Comparison of ENCODE assay signal across 1 cellular context in the genomic region with DNA sequence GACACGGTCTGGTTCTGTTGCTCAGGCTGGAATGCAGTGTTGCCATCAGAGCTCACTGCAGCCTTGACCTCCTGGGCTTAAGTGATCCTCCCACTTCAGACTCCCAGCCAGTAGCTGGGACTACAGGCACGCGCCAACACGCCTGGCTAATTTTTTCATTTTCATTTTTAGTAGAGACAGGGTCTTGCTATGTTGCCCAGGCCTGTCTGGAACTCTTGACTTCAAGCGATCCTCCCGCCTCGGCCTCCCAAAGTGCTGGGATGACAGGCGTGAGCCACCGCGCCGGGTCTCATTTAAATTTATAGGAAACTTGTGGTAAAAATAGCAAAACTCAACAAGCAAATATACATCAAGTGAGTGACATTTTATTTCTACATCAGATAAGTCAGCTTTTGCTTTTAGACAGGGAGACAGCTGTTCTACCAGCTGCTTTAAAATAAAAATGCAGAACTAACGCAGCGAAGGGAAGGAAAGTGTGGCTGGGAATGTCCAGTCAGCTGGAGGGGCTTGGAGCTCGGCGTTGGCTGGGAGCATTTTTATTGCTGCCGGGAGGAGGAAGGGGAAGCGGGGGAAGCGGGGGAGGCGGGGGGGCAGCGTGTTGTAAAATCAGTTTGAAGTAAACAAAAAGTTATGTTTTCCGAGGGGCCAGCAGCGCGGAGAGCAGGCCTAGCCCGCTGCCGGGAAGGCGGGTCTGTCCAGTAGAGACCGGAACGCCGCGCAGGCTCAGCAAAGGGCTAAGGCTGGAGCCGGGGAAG.
TF ChIP-seq lines count a peak whose summit lies in the region.

No MANE protein-coding gene starts in this region.

TF ChIP-seq in HepG2, 621 proteins besides CTCF, POLR2A, EP300 and RAD21 (continues in another document):
- TF ChIP-seq, protein P1, sequence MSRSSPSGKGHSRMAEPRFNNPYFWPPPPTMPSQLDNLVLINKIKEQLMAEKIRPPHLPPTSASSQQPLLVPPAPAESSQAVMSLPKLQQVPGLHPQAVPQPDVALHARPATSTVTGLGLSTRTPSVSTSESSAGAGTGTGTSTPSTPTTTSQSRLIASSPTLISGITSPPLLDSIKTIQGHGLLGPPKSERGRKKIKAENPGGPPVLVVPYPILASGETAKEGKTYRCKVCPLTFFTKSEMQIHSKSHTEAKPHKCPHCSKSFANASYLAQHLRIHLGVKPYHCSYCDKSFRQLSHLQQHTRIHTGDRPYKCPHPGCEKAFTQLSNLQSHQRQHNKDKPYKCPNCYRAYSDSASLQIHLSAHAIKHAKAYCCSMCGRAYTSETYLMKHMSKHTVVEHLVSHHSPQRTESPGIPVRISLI (CRISPR knock-in tag; IDR thresholded peaks at IDR 0.05; ENCODE audit: borderline replicate concordance): no peak
- TF ChIP-seq, protein P2, sequence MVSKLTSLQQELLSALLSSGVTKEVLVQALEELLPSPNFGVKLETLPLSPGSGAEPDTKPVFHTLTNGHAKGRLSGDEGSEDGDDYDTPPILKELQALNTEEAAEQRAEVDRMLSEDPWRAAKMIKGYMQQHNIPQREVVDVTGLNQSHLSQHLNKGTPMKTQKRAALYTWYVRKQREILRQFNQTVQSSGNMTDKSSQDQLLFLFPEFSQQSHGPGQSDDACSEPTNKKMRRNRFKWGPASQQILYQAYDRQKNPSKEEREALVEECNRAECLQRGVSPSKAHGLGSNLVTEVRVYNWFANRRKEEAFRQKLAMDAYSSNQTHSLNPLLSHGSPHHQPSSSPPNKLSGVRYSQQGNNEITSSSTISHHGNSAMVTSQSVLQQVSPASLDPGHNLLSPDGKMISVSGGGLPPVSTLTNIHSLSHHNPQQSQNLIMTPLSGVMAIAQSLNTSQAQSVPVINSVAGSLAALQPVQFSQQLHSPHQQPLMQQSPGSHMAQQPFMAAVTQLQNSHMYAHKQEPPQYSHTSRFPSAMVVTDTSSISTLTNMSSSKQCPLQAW (CRISPR knock-in tag; IDR thresholded peaks at IDR 0.05): no peak
- peak; percentile 64 for TF ChIP-seq ZNF460 (CRISPR knock-in tag; IDR thresholded peaks at IDR 0.05; ENCODE audit: borderline replicate concordance)
- TF ChIP-seq, protein P3, sequence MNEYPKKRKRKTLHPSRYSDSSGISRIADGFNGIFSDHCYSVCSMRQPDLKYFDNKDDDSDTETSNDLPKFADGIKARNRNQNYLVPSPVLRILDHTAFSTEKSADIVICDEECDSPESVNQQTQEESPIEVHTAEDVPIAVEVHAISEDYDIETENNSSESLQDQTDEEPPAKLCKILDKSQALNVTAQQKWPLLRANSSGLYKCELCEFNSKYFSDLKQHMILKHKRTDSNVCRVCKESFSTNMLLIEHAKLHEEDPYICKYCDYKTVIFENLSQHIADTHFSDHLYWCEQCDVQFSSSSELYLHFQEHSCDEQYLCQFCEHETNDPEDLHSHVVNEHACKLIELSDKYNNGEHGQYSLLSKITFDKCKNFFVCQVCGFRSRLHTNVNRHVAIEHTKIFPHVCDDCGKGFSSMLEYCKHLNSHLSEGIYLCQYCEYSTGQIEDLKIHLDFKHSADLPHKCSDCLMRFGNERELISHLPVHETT (CRISPR knock-in tag; conservative IDR thresholded peaks at IDR 0.05): no peak
- peak; percentile 49; the same call in 1 of the 2 replicates for TF ChIP-seq SP2 (CRISPR knock-in tag; IDR thresholded peaks at IDR 0.05)
- TF ChIP-seq, protein P4, sequence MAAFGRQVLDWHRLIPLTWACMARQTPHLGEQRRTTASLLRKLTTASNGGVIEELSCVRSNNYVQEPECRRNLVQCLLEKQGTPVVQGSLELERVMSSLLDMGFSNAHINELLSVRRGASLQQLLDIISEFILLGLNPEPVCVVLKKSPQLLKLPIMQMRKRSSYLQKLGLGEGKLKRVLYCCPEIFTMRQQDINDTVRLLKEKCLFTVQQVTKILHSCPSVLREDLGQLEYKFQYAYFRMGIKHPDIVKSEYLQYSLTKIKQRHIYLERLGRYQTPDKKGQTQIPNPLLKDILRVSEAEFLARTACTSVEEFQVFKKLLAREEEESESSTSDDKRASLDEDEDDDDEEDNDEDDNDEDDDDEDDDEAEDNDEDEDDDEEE (CRISPR knock-in tag; IDR thresholded peaks at IDR 0.05): no peak
- peak; percentile 99 for TF ChIP-seq ZNF121 (CRISPR knock-in tag; IDR thresholded peaks at IDR 0.05)
- TF ChIP-seq ZBTB7A (CRISPR knock-in tag; IDR thresholded peaks at IDR 0.05): no peak
- TF ChIP-seq RFXAP (CRISPR knock-in tag; IDR thresholded peaks at IDR 0.05; ENCODE audit: borderline replicate concordance): peak; percentile 34; the same call in 1 of the 2 replicates
- TF ChIP-seq, protein P5, sequence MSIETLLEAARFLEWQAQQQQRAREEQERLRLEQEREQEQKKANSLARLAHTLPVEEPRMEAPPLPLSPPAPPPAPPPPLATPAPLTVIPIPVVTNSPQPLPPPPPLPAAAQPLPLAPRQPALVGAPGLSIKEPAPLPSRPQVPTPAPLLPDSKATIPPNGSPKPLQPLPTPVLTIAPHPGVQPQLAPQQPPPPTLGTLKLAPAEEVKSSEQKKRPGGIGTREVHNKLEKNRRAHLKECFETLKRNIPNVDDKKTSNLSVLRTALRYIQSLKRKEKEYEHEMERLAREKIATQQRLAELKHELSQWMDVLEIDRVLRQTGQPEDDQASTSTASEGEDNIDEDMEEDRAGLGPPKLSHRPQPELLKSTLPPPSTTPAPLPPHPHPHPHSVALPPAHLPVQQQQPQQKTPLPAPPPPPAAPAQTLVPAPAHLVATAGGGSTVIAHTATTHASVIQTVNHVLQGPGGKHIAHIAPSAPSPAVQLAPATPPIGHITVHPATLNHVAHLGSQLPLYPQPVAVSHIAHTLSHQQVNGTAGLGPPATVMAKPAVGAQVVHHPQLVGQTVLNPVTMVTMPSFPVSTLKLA (IDR thresholded peaks at IDR 0.05): 0 out of 2 replicates have a peak, but pooled peaks have one; percentile 14
- TF ChIP-seq ZMYM3 (CRISPR knock-in tag; IDR thresholded peaks at IDR 0.05): peak; percentile 88
- TF ChIP-seq, protein P6, sequence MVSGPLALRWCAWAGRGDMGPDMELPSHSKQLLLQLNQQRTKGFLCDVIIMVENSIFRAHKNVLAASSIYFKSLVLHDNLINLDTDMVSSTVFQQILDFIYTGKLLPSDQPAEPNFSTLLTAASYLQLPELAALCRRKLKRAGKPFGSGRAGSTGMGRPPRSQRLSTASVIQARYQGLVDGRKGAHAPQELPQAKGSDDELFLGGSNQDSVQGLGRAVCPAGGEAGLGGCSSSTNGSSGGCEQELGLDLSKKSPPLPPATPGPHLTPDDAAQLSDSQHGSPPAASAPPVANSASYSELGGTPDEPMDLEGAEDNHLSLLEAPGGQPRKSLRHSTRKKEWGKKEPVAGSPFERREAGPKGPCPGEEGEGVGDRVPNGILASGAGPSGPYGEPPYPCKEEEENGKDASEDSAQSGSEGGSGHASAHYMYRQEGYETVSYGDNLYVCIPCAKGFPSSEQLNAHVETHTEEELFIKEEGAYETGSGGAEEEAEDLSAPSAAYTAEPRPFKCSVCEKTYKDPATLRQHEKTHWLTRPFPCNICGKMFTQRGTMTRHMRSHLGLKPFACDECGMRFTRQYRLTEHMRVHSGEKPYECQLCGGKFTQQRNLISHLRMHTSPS (CRISPR knock-in tag; IDR thresholded peaks at IDR 0.05; ENCODE audit: low read depth): no peak
- peak; percentile 41; the same call in 1 of the 2 replicates for TF ChIP-seq POLR2AphosphoS5 (IDR thresholded peaks at IDR 0.05; ENCODE audit: low read depth, low read length)
- TF ChIP-seq NFKBIZ (CRISPR knock-in tag; IDR thresholded peaks at IDR 0.05): no peak
- TF ChIP-seq, protein P7, sequence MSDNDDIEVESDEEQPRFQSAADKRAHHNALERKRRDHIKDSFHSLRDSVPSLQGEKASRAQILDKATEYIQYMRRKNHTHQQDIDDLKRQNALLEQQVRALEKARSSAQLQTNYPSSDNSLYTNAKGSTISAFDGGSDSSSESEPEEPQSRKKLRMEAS (IDR thresholded peaks at IDR 0.05): 0 out of 2 replicates have a peak, but pooled peaks have one; percentile 24
- TF ChIP-seq ZSCAN25 (CRISPR knock-in tag; IDR thresholded peaks at IDR 0.05): no peak
- no peak for TF ChIP-seq ZC3H4 (CRISPR knock-in tag; IDR thresholded peaks at IDR 0.05; ENCODE audit: borderline replicate concordance)
- 0 out of 2 replicates have a peak, but pooled peaks have one; percentile 37 for TF ChIP-seq ZFP82 (CRISPR knock-in tag; IDR thresholded peaks at IDR 0.05; ENCODE audit: borderline replicate concordance)
- TF ChIP-seq ELF3 (CRISPR knock-in tag; IDR thresholded peaks at IDR 0.05): 0 out of 2 replicates have a peak, but pooled peaks have one; percentile 74
- peak; percentile 89 for TF ChIP-seq TEAD3 (CRISPR knock-in tag; optimal IDR thresholded peaks at IDR 0.05; ENCODE audit: borderline replicate concordance)
- TF ChIP-seq GTF2F1 (IDR thresholded peaks at IDR 0.05; ENCODE audit: low read length): no peak
- TF ChIP-seq ZKSCAN1 (IDR thresholded peaks at IDR 0.05; ENCODE audit: low read length): no peak
- TF ChIP-seq ZNF546 (CRISPR knock-in tag; conservative IDR thresholded peaks at IDR 0.05): 0 out of 2 replicates have a peak, but pooled peaks have one; percentile 15
- TF ChIP-seq ZNF589 (CRISPR knock-in tag; conservative IDR thresholded peaks at IDR 0.05): peak; percentile 45; the same call in 1 of the 2 replicates
- no peak for TF ChIP-seq KLF12 (CRISPR knock-in tag; IDR thresholded peaks at IDR 0.05; ENCODE audit: borderline replicate concordance)
- no peak for TF ChIP-seq PTBP1 (IDR thresholded peaks at IDR 0.05; ENCODE audit: low read depth, low read length, poor library complexity, severe bottlenecking)
- TF ChIP-seq, protein P8, sequence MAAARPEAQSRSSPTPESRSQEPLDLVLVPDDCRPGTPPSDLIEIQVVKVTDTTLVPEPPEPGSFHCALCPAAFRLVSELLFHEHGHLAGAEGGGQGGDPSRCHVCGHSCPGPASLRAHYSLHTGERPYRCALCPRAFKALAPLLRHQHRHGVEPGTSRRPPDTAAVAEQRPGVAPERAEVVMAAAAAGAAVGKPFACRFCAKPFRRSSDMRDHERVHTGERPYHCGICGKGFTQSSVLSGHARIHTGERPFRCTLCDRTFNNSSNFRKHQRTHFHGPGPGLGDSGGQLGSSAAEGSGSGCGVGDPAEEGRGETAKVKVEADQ (CRISPR knock-in tag; IDR thresholded peaks at IDR 0.05; ENCODE audit: borderline replicate concordance): 0 out of 2 replicates have a peak, but pooled peaks have one; percentile 56
- TF ChIP-seq ZNF20 (CRISPR knock-in tag; IDR thresholded peaks at IDR 0.05): no peak
- no peak for TF ChIP-seq EED (CRISPR knock-in tag; IDR thresholded peaks at IDR 0.05)
- peak; percentile 11 for TF ChIP-seq ZNF781 (CRISPR knock-in tag; IDR thresholded peaks at IDR 0.05; ENCODE audit: borderline replicate concordance, not compliant biosample characterization)
- 0 out of 2 replicates have a peak, but pooled peaks have one; percentile 21 for TF ChIP-seq ZNF792 (CRISPR knock-in tag; IDR thresholded peaks at IDR 0.05)
- peak; percentile 18; the same call in 1 of the 2 replicates for TF ChIP-seq PHF21A (CRISPR knock-in tag; IDR thresholded peaks at IDR 0.05)
- no peak for TF ChIP-seq HNF4G (IDR thresholded peaks at IDR 0.05; ENCODE audit: borderline replicate concordance, low read depth, low read length)
- no peak for TF ChIP-seq HNF4G (CRISPR knock-in tag; IDR thresholded peaks at IDR 0.05; ENCODE audit: borderline replicate concordance, low read depth)
- no peak for TF ChIP-seq FOXO1 (CRISPR knock-in tag; IDR thresholded peaks at IDR 0.05)
- peak; percentile 27; the same call in 1 of the 2 replicates for TF ChIP-seq FOXA3 (CRISPR knock-in tag; IDR thresholded peaks at IDR 0.05)
- 0 out of 2 replicates have a peak, but pooled peaks have one; percentile 5 for TF ChIP-seq ZBTB21 (CRISPR knock-in tag; IDR thresholded peaks at IDR 0.05)
- 0 out of 2 replicates have a peak, but pooled peaks have one; percentile 49 for TF ChIP-seq KDM1A (CRISPR knock-in tag; IDR thresholded peaks at IDR 0.05)
- TF ChIP-seq CBX5 (CRISPR knock-in tag; IDR thresholded peaks at IDR 0.05; ENCODE audit: borderline replicate concordance): no peak
- peak; percentile 38 for TF ChIP-seq CBX1 (IDR thresholded peaks at IDR 0.05; ENCODE audit: low read depth)
- TF ChIP-seq KLF9 (CRISPR knock-in tag; IDR thresholded peaks at IDR 0.05; ENCODE audit: low read depth): no peak
- TF ChIP-seq RORA (CRISPR knock-in tag; IDR thresholded peaks at IDR 0.05): 0 out of 2 replicates have a peak, but pooled peaks have one; percentile 20
- TF ChIP-seq BHLHE40 (IDR thresholded peaks at IDR 0.05; ENCODE audit: low read length): 0 out of 2 replicates have a peak, but pooled peaks have one; percentile 45
- TF ChIP-seq ZC3H13 (CRISPR knock-in tag; IDR thresholded peaks at IDR 0.05): no peak
- TF ChIP-seq MAFK (conservative IDR thresholded peaks at IDR 0.05 in 1 of 2, IDR thresholded peaks at IDR 0.05 in 1 of 2; ENCODE audit: low read length in 2 of 2): no peak
- TF ChIP-seq, protein P9, sequence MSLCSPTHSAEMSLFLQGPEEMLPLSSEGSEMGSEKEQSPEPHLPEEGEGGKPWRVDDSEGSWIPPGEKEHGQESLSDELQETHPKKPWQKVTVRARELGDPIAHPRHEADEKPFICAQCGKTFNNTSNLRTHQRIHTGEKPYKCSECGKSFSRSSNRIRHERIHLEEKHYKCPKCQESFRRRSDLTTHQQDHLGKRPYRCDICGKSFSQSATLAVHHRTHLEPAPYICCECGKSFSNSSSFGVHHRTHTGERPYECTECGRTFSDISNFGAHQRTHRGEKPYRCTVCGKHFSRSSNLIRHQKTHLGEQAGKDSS (CRISPR knock-in tag; IDR thresholded peaks at IDR 0.05; ENCODE audit: borderline replicate concordance, low read depth): peak; percentile 31; the same call in 1 of the 2 replicates
- peak; percentile 7; the same call in 1 of the 2 replicates for TF ChIP-seq KMT2B (CRISPR knock-in tag; IDR thresholded peaks at IDR 0.05)
- peak; percentile 34; the same call in 1 of the 2 replicates for TF ChIP-seq ARNT2 (CRISPR knock-in tag; IDR thresholded peaks at IDR 0.05; ENCODE audit: low read depth)
- TF ChIP-seq RXRA (CRISPR knock-in tag; IDR thresholded peaks at IDR 0.05): peak; percentile 21; the same call in 1 of the 2 replicates
- 0 out of 2 replicates have a peak, but pooled peaks have one; percentile 20 for TF ChIP-seq SPEN (CRISPR knock-in tag; IDR thresholded peaks at IDR 0.05; ENCODE audit: low read depth)
- TF ChIP-seq SOX13 (IDR thresholded peaks at IDR 0.05): no peak
- TF ChIP-seq SOX13 (CRISPR knock-in tag; conservative IDR thresholded peaks at IDR 0.05 in 1 of 2, IDR thresholded peaks at IDR 0.05 in 1 of 2): peak in 1 of 2 experiments; percentile 13; a peak in 1 of 4 replicates
- peak; percentile 57; the same call in 1 of the 2 replicates for TF ChIP-seq HDAC2 (CRISPR knock-in tag; IDR thresholded peaks at IDR 0.05)
- TF ChIP-seq HNRNPL (IDR thresholded peaks at IDR 0.05; ENCODE audit: low read depth, low read length): no peak
- TF ChIP-seq NR2F6 (IDR thresholded peaks at IDR 0.05): peak; percentile 79
- TF ChIP-seq NR2F6 (CRISPR knock-in tag; IDR thresholded peaks at IDR 0.05): peak; percentile 92
- no peak for TF ChIP-seq HOXA3 (CRISPR knock-in tag; IDR thresholded peaks at IDR 0.05)
- TF ChIP-seq, protein P10, sequence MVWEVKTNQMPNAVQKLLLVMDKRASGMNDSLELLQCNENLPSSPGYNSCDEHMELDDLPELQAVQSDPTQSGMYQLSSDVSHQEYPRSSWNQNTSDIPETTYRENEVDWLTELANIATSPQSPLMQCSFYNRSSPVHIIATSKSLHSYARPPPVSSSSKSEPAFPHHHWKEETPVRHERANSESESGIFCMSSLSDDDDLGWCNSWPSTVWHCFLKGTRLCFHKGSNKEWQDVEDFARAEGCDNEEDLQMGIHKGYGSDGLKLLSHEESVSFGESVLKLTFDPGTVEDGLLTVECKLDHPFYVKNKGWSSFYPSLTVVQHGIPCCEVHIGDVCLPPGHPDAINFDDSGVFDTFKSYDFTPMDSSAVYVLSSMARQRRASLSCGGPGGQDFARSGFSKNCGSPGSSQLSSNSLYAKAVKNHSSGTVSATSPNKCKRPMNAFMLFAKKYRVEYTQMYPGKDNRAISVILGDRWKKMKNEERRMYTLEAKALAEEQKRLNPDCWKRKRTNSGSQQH (CRISPR knock-in tag; IDR thresholded peaks at IDR 0.05; ENCODE audit: low read depth): 0 out of 2 replicates have a peak, but pooled peaks have one; percentile 17
